Comparison of ENCODE assay signal across 8 cellular contexts in the genomic region with DNA sequence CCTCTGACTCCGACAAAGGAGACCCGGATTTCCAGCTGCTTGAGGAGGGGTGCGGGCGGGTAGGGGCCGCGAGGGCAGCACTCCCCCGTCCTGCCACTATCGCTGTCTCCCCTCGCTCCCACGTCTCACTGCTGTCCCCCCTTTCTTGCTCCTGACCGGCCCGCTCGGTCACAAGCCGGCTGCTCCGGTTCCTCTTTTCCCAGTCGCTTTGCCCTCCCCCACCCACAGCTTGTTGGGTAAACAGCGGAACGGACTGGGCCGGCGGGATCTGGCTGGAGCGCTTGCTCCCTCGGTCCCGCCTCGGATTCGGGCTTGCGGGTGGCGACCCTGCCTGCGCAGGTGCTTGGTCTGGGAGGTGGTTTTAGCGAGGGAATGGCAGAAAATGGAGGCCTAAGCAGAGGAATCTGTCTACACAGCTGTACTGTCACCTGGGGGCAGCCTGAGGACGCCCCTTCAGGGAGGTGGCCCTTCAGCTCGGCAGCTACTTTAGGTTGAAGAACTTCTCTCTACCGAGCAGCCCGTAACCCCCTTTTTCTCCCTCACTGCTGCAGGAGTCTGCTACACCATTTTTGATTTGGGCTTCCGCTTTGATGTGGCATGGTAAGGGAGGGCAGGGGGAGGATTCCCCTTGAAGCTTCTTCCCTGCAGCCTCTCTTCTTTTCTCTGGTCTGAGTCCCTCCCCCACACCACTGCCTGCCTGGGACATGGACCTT. TPM values are rescaled to one million over a fixed set of nuclear protein-coding genes. Genes with fewer than 3 reads are reported as not detected.
A peak's percentile ranks its signal among the peaks of the same experiment; 100 is the strongest.
DNase-seq lines count a peak whose midpoint lies in the region; ATAC-seq, FAIRE-seq and TF ChIP-seq lines count a peak whose summit lies in the region.

No MANE protein-coding gene starts in this region.

- TF ChIP-seq EP300 in A549 (IDR thresholded peaks at IDR 0.05): no peak

- H3K4me3 ChIP-seq in A549: peak overlapping the region; percentile 95
- H3K4me3 ChIP-seq in GM12875 (ENCODE audit: low read depth, low read length): peak overlapping the region; percentile 96
- peak overlapping the region; percentile 72 to 99 (median 88) for H3K4me3 ChIP-seq in heart right ventricle
- peak overlapping the region; percentile 98 for H3K4me3 ChIP-seq in trophoblast cell (ENCODE audit: low read depth, low read length)

- ATAC-seq in A549: peak; percentile 3 to 13; a peak in 4 of 6 replicates
- no peak for ATAC-seq in activated naive CD8-positive, alpha-beta T cell treated with anti-CD3 and anti-CD28 coated beads, Interleukin-2, amount 50 U/mL, for 24 hours
- peak; percentile 1 to 38 (median 11) for ATAC-seq in heart right ventricle
- no peak for ATAC-seq in HG03354 (IDR thresholded peaks at IDR 0.05; ENCODE audit: poor library complexity, severe bottlenecking, unreplicated experiment)

- H3K36me3 ChIP-seq in heart right ventricle (peaks cover 0 to 51% (median 25%) of the 10 kb centered on the region in 9 donors), trophoblast cell (ENCODE audit: control insufficient read depth in 1 of 2, insufficient read depth in 2 of 2, low read length in 2 of 2) (peaks cover 26 to 28% of the 10 kb centered on the region in 2 experiments)

- POLR2A ChIA-PET in A549 (lab: Yijun Ruan, JAX): interaction anchor here (1.5 kb wide), 1 partner anchor 325 kb away, joined by 5 read pairs; the partner anchor contains the start of gene KDM4A

- H3K4ac ChIP-seq in trophoblast cell (ENCODE audit: low read depth, low read length): peak overlapping the region; percentile 41

- intact Hi-C loops in heart right ventricle (cut with DNase I): loop anchor here in 1 of 10 donors (2.0 kb wide), 1 partner anchor 29 kb away; the partner anchor contains the start of gene IPO13

- H2BK12ac ChIP-seq in trophoblast cell (ENCODE audit: low read length): no peak overlapping the region

- peak overlapping the region; percentile 94 for H4K8ac ChIP-seq in trophoblast cell (ENCODE audit: low read depth, low read length)

- peaks cover 17% of the 10 kb centered on the region for H3K79me1 ChIP-seq in trophoblast cell (ENCODE audit: low read length)

- peak overlapping the region; percentile 79 for H3K4me2 ChIP-seq in A549
- H3K4me2 ChIP-seq in trophoblast cell (ENCODE audit: low read length): peak overlapping the region; percentile 97

- H3K9me3 ChIP-seq in A549: no peaks in the 10 kb centered on the region
- H3K9me3 ChIP-seq in heart right ventricle: no peaks in the 10 kb centered on the region
- H3K9me3 ChIP-seq in trophoblast cell (ENCODE audit: insufficient read depth, low read depth, low read length): no peaks in the 10 kb centered on the region

- no peaks in the 10 kb centered on the region for H3K27me3 Mint-ChIP-seq in activated naive CD8-positive, alpha-beta T cell treated with anti-CD3 and anti-CD28 coated beads, Interleukin-2, amount 50 U/mL, for 24 hours

- H4K91ac ChIP-seq in trophoblast cell (ENCODE audit: low read depth, low read length): peak overlapping the region; percentile 69

- peak overlapping the region; percentile 85 for H3K27ac Mint-ChIP-seq in activated naive CD8-positive, alpha-beta T cell treated with anti-CD3 and anti-CD28 coated beads, Interleukin-2, amount 50 U/mL, for 24 hours

- peak overlapping the region; percentile 88 for H3K14ac ChIP-seq in trophoblast cell (ENCODE audit: low read length)

- peak overlapping the region; percentile 86 for H3K4me3 Mint-ChIP-seq in activated naive CD8-positive, alpha-beta T cell treated with anti-CD3 and anti-CD28 coated beads, Interleukin-2, amount 50 U/mL, for 24 hours

- H3K27ac ChIP-seq in A549: peak overlapping the region; percentile 94 to 95
- H3K27ac ChIP-seq in heart right ventricle: peak overlapping the region; percentile 82 to 98 (median 92)
- H3K27ac ChIP-seq in trophoblast cell (ENCODE audit: low read depth, low read length): peak overlapping the region; percentile 60

- no peak for TF ChIP-seq RAD21 in A549 (conservative IDR thresholded peaks at IDR 0.05 in 1 of 2, IDR thresholded peaks at IDR 0.05 in 1 of 2)

- no peak for TF ChIP-seq POLR2A in A549 (IDR thresholded peaks at IDR 0.05; ENCODE audit: low read length)

- FAIRE-seq in A549 (lab: Jason Lieb, UNC): no peak

- no peak overlapping the region for H3K23ac ChIP-seq in trophoblast cell (ENCODE audit: low read length)

- H3K27me3 ChIP-seq in heart right ventricle (no peaks in the 10 kb centered on the region), trophoblast cell (ENCODE audit: insufficient read depth, low read length) (no peaks in the 10 kb centered on the region)

- CTCF ChIA-PET in A549 (lab: Yijun Ruan, JAX): interaction anchor here (0.9 to 3.1 kb wide), 9 partner anchors 14 to 212 kb away, joined by 3 to 15 read pairs (median 4); no protein-coding TSS in a partner anchor

- peaks cover 62% of the 10 kb centered on the region for H3K4me1 Mint-ChIP-seq in activated naive CD8-positive, alpha-beta T cell treated with anti-CD3 and anti-CD28 coated beads, Interleukin-2, amount 50 U/mL, for 24 hours

- H2BK5ac ChIP-seq in trophoblast cell (ENCODE audit: low read depth, low read length, poor library complexity): peak overlapping the region; percentile 68

- no peaks in the 10 kb centered on the region for H3K9me3 Mint-ChIP-seq in activated naive CD8-positive, alpha-beta T cell treated with anti-CD3 and anti-CD28 coated beads, Interleukin-2, amount 50 U/mL, for 24 hours

- H3K79me2 ChIP-seq in trophoblast cell (ENCODE audit: control insufficient read depth, insufficient read depth, low read length, poor library complexity): peaks cover 18% of the 10 kb centered on the region

- peak overlapping the region; percentile 33 for H2AK5ac ChIP-seq in trophoblast cell (ENCODE audit: low read length)

- peak overlapping the region; percentile 89 for H3K9ac ChIP-seq in trophoblast cell (ENCODE audit: low read length)

- peak overlapping the region; percentile 90 for H3K18ac ChIP-seq in trophoblast cell (ENCODE audit: low read length)

- peak overlapping the region; percentile 56 for H2AFZ ChIP-seq in trophoblast cell (ENCODE audit: insufficient read depth, low read length, poor library complexity)

- H3K4me1 ChIP-seq in A549 (peaks cover 39% of the 10 kb centered on the region; the same call in 2 of the 3 replicates), heart right ventricle (peaks cover 10 to 63% (median 58%) of the 10 kb centered on the region in 9 donors), trophoblast cell (ENCODE audit: control insufficient read depth in 1 of 2, insufficient read depth in 2 of 2, low read length in 2 of 2) (peaks cover 15 to 24% of the 10 kb centered on the region in 2 experiments)

- H3K36me3 Mint-ChIP-seq in activated naive CD8-positive, alpha-beta T cell treated with anti-CD3 and anti-CD28 coated beads, Interleukin-2, amount 50 U/mL, for 24 hours (ENCODE audit: low read depth): peaks cover 43% of the 10 kb centered on the region

- no peak for TF ChIP-seq CTCF in A549 (IDR thresholded peaks at IDR 0.05)
- TF ChIP-seq CTCF in GM12875 (IDR thresholded peaks at IDR 0.05; ENCODE audit: borderline replicate concordance, insufficient read depth, low read depth, low read length): 0 out of 2 replicates have a peak, but pooled peaks have one; percentile 0
- no peak for TF ChIP-seq CTCF in heart right ventricle (IDR thresholded peaks at IDR 0.05)

- H4K12ac ChIP-seq in trophoblast cell (ENCODE audit: low read depth, low read length): peak overlapping the region; percentile 89

- H2BK120ac ChIP-seq in trophoblast cell (ENCODE audit: insufficient read depth, low read length, poor library complexity): peak overlapping the region; percentile 57

- WGBS in A549 (ENCODE audit: missing lambda C conversion rate): 10% methylated on average over 9 of the region's 34 CpGs
- 2% methylated on average over 28 to 34 of the region's 34 CpGs for WGBS in heart right ventricle, 2 donors
- no CpG with 5 or more reads among the region's 34 CpGs for WGBS in trophoblast cell (ENCODE audit: extremely low coverage, insufficient coverage, insufficient read length)

- DNase-seq in A549 (ENCODE audit: low read depth in 1 of 2, low spot score in 1 of 2): no peak
- peak; percentile 34 for DNase-seq in NCI-H69 (lab: John Stamatoyannopoulos, UW)
- peak; percentile 27 for DNase-seq in activated naive CD8-positive, alpha-beta T cell treated with anti-CD3 and anti-CD28 coated beads, Interleukin-2, amount 50 U/mL, for 24 hours
- DNase-seq in heart right ventricle: peak; percentile 55 to 65
- DNase-seq in trophoblast cell: peak in 1 of 2 donors; percentile 42
- no peak for DNase-seq in NCI-H1105 (lab: John Stamatoyannopoulos, UW)

RNA-seq across cellular contexts. Expression of gene ATP6V0B, which starts 0.6 kb away (rescaled TPM):
- 97.0 and 104 TPM in 2 replicates for polyA plus RNA-seq in A549 (2011; rRNA removed)
- polyA plus RNA-seq in A549 (2012; cell fraction: cytosol; rRNA removed): 172 and 181 TPM in 2 replicates
- polyA plus RNA-seq in A549 (2012; cell fraction: nucleus; rRNA removed): 119 and 130 TPM in 2 replicates
- polyA plus RNA-seq in A549 (2017; fragmentation: RNase III; extraction: RNeasy Plus Mini Kit Qiagen cat#74134 plus additional on column Dnase treatment): 91.0 to 101 TPM (median 91.2 TPM) in 3 replicates
- polyA minus RNA-seq in A549 (2011; rRNA and poly(A)+ RNA removed): 70.2 and 72.6 TPM in 2 replicates
- total RNA-seq in heart right ventricle: 100 to 1,000 TPM in 3 of 10 donors, 10 to 100 TPM in 7; 63.1 to 112 (median 72.9) TPM
- polyA plus RNA-seq in heart right ventricle: 100 to 1,000 TPM in 1 of 2 donors, 10 to 100 TPM in 1; 73.4 to 227 TPM
- 71.6 and 76.4 TPM in 2 replicates for polyA plus RNA-seq in trophoblast cell (2013)

RNA-seq across cellular contexts. Expression of gene B4GALT2, which starts 3.6 kb away (rescaled TPM):
- polyA plus RNA-seq in A549 (2011; rRNA removed) (19.0 and 21.2 TPM in 2 replicates), A549 (2017; fragmentation: RNase III; extraction: RNeasy Plus Mini Kit Qiagen cat#74134 plus additional on column Dnase treatment) (35.8 to 36.4 TPM (median 36.0 TPM) in 3 replicates), heart right ventricle (10 to 100 TPM; 25.4 to 50.8 TPM)
- 35.2 and 58.6 TPM in 2 replicates for polyA plus RNA-seq in A549 (2012; cell fraction: cytosol; rRNA removed)
- 49.6 and 74.1 TPM in 2 replicates for polyA plus RNA-seq in A549 (2012; cell fraction: nucleus; rRNA removed)
- polyA minus RNA-seq in A549 (2011; rRNA and poly(A)+ RNA removed): 30.4 and 32.3 TPM in 2 replicates
- 10 to 100 TPM; 31.1 to 47.0 (median 38.6) TPM for total RNA-seq in heart right ventricle
- polyA plus RNA-seq in trophoblast cell (2013): 32.4 and 35.1 TPM in 2 replicates

RNA-seq across cellular contexts. Expression of gene DPH2, which starts 5.6 kb away (rescaled TPM):
- polyA plus RNA-seq in A549 (2011; rRNA removed) (41.7 and 43.5 TPM in 2 replicates), A549 (2017; fragmentation: RNase III; extraction: RNeasy Plus Mini Kit Qiagen cat#74134 plus additional on column Dnase treatment) (35.0 to 42.4 TPM (median 38.8 TPM) in 3 replicates), heart right ventricle (10 to 100 TPM in 1 of 2 donors, 1 to 10 TPM in 1; 9.4 to 33.7 TPM)
- 57.1 and 68.4 TPM in 2 replicates for polyA plus RNA-seq in A549 (2012; cell fraction: cytosol; rRNA removed)
- 170 and 171 TPM in 2 replicates for polyA plus RNA-seq in A549 (2012; cell fraction: nucleus; rRNA removed)
- polyA minus RNA-seq in A549 (2011; rRNA and poly(A)+ RNA removed): 69.6 and 71.1 TPM in 2 replicates
- total RNA-seq in heart right ventricle: 10 to 100 TPM; 10.7 to 22.0 (median 14.3) TPM
- 11.7 and 12.3 TPM in 2 replicates for polyA plus RNA-seq in trophoblast cell (2013)

RNA-seq across cellular contexts. Expression of gene CCDC24, which starts 16.0 kb away (rescaled TPM):
- polyA plus RNA-seq in A549 (2011; rRNA removed) (2.0 and 2.9 TPM in 2 replicates), A549 (2017; fragmentation: RNase III; extraction: RNeasy Plus Mini Kit Qiagen cat#74134 plus additional on column Dnase treatment) (9.3 to 12.5 TPM (median 10.2 TPM) in 3 replicates), heart right ventricle (1 to 10 TPM; 1.1 to 3.1 TPM)
- polyA plus RNA-seq in A549 (2012; cell fraction: cytosol; rRNA removed): 3.5 and 5.4 TPM in 2 replicates
- polyA plus RNA-seq in A549 (2012; cell fraction: nucleus; rRNA removed): 12.0 and 17.8 TPM in 2 replicates
- polyA minus RNA-seq in A549 (2011; rRNA and poly(A)+ RNA removed): 2.0 and 2.4 TPM in 2 replicates
- total RNA-seq in heart right ventricle: 1 to 10 TPM in 8 of 10 donors, under 1 TPM in 2; 0.55 to 3.1 (median 1.3) TPM
- polyA plus RNA-seq in trophoblast cell (2013): 2.4 TPM in 2 replicates

RNA-seq across cellular contexts. Expression of gene IPO13, which starts 28.7 kb away (rescaled TPM):
- polyA plus RNA-seq in A549 (2011; rRNA removed) (8.1 and 12.9 TPM in 2 replicates), A549 (2017; fragmentation: RNase III; extraction: RNeasy Plus Mini Kit Qiagen cat#74134 plus additional on column Dnase treatment) (12.7 to 15.8 TPM (median 14.4 TPM) in 3 replicates), heart right ventricle (10 to 100 TPM; 25.2 to 74.5 TPM)
- 11.9 and 13.7 TPM in 2 replicates for polyA plus RNA-seq in A549 (2012; cell fraction: cytosol; rRNA removed)
- 33.2 and 37.8 TPM in 2 replicates for polyA plus RNA-seq in A549 (2012; cell fraction: nucleus; rRNA removed)
- polyA minus RNA-seq in A549 (2011; rRNA and poly(A)+ RNA removed): 23.7 and 28.0 TPM in 2 replicates
- total RNA-seq in heart right ventricle: 10 to 100 TPM; 53.3 to 66.1 (median 56.8) TPM
- 11.1 and 11.7 TPM in 2 replicates for polyA plus RNA-seq in trophoblast cell (2013)

Comparison
In these comparisons a context has a peak if more than half of its experiments do, and no peak if none do; other contexts are left out.
1. ATAC-seq: peak in A549 (2 of 2) and heart right ventricle (8 of 8); none in activated naive CD8-positive, alpha-beta T cell treated with anti-CD3 and anti-CD28 coated beads, Interleukin-2, amount 50 U/mL, for 24 hours (single experiment) and HG03354 (single experiment).
2. DNase-seq: peak in NCI-H69 (single experiment), activated naive CD8-positive, alpha-beta T cell treated with anti-CD3 and anti-CD28 coated beads, Interleukin-2, amount 50 U/mL, for 24 hours (single experiment) and heart right ventricle (2 of 2); none in A549 (0 of 2) and NCI-H1105 (single experiment).
3. Peak in every context shown above with its lines, with median percentiles within 50 percentile points of each other: H3K27ac ChIP-seq and H3K4me3 ChIP-seq.